6 cellular contexts compared by ENCODE assay signal in the genomic region with DNA sequence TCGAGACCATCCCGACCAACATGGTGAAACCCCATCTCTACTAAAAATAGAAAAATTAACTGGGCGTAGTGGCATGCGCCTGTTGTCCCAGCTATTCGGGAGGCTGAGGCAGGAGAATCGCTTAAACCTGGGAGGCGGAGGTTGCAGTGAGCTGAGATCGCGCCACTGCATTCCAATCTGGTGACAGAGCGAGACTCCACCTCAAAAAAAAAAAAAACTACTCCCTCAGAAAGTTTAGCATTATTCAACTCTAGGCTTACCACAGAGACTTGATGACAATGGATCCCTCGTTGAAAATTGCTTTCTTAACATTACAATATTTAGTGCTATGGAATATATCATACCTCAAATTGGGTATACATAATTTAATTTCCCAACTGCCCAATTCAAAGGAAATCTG. TPM values are rescaled to one million over a fixed set of nuclear protein-coding genes. Genes with fewer than 3 reads are reported as not detected.
"Had no signal": no experiment of that assay in that cellular context is flagged by ENCODE, and none has a peak within 500 bp of the region (broad histone marks: within the 10 kb centered on the region; RNA-seq: fewer than 3 reads in every experiment).

No MANE protein-coding gene starts in this region.

RNA-seq across cellular contexts. Expression of a gene that starts 43.4 kb away (rescaled TPM):
- total RNA-seq: GM23248, H1, H9, HFFc6, IMR-90, K562 had no signal
- polyA plus RNA-seq: GM23248, IMR-90 had no signal
